ENCODE assay signal across 1 cellular context in the genomic region with DNA sequence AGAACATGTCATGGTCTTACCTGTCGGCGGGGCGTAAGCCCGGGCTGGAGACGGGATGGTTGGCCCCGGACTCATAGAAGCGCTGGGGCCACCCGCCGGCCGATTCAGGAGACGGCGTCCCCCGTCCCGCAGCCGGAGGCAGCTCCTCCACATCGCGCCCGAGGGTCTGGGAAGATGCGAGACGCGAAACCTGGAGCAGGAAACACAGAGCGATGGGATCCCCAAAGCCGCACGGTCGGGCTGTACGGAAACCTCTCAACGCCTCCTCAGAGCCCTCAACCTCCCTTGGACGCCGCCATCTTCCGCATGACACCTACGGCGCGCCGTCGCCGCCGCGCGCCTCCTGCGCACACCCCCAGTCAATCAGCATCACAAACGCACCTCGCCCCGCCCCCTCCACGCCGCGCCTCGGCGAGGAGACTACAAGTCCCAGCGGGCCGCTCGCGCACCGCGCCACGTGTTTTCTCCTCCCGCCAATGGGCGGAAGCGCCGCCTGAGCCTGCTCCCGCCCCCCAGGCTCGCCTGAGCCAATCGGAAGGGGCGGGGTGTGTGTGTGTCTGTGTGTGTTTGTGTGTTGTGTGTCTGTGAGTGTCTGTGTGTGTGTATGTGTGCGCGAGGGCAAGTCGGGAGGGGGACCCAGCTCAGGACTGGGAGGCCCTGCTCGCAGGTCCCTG.
A peak's percentile ranks its signal among the peaks of the same experiment; 100 is the strongest.
TF ChIP-seq lines count a peak whose summit lies in the region.

A gene (minus strand): TSS at position 308 of the 674 bp plus-strand sequence. CDS start 155 bp downstream, at position 153.
A gene (plus strand): TSS at position 548 of the 674 bp plus-strand sequence. CDS start 57 bp downstream, at position 605.

TF ChIP-seq in WTC11, 78 proteins besides CTCF, POLR2A, EP300 and RAD21 (continued from another document):
- TF ChIP-seq, protein P1, sequence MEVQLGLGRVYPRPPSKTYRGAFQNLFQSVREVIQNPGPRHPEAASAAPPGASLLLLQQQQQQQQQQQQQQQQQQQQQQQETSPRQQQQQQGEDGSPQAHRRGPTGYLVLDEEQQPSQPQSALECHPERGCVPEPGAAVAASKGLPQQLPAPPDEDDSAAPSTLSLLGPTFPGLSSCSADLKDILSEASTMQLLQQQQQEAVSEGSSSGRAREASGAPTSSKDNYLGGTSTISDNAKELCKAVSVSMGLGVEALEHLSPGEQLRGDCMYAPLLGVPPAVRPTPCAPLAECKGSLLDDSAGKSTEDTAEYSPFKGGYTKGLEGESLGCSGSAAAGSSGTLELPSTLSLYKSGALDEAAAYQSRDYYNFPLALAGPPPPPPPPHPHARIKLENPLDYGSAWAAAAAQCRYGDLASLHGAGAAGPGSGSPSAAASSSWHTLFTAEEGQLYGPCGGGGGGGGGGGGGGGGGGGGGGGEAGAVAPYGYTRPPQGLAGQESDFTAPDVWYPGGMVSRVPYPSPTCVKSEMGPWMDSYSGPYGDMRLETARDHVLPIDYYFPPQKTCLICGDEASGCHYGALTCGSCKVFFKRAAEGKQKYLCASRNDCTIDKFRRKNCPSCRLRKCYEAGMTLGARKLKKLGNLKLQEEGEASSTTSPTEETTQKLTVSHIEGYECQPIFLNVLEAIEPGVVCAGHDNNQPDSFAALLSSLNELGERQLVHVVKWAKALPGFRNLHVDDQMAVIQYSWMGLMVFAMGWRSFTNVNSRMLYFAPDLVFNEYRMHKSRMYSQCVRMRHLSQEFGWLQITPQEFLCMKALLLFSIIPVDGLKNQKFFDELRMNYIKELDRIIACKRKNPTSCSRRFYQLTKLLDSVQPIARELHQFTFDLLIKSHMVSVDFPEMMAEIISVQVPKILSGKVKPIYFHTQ (CRISPR knock-in tag; IDR thresholded peaks at IDR 0.05): no peak
- TF ChIP-seq, protein P2, sequence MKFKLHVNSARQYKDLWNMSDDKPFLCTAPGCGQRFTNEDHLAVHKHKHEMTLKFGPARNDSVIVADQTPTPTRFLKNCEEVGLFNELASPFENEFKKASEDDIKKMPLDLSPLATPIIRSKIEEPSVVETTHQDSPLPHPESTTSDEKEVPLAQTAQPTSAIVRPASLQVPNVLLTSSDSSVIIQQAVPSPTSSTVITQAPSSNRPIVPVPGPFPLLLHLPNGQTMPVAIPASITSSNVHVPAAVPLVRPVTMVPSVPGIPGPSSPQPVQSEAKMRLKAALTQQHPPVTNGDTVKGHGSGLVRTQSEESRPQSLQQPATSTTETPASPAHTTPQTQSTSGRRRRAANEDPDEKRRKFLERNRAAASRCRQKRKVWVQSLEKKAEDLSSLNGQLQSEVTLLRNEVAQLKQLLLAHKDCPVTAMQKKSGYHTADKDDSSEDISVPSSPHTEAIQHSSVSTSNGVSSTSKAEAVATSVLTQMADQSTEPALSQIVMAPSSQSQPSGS (CRISPR knock-in tag; IDR thresholded peaks at IDR 0.05; ENCODE audit: borderline replicate concordance, low read depth): no peak
- TF ChIP-seq ZBTB21 (CRISPR knock-in tag; IDR thresholded peaks at IDR 0.05; ENCODE audit: borderline replicate concordance) (no peak), SOX15 (CRISPR knock-in tag; IDR thresholded peaks at IDR 0.05) (no peak), GTF2I (CRISPR knock-in tag; conservative IDR thresholded peaks at IDR 0.05) (no peak), ETV6 (CRISPR knock-in tag; IDR thresholded peaks at IDR 0.05) (peak; percentile 58; the same call in 1 of the 2 replicates), KAT7 (CRISPR knock-in tag; IDR thresholded peaks at IDR 0.05; ENCODE audit: borderline replicate concordance) (no peak), GABPB1 (CRISPR knock-in tag; IDR thresholded peaks at IDR 0.05) (0 out of 2 replicates have a peak, but pooled peaks have one; percentile 47), CBFB (CRISPR knock-in tag; IDR thresholded peaks at IDR 0.05; ENCODE audit: low read depth) (peak; percentile 59; the same call in 1 of the 2 replicates), CREB1 (CRISPR knock-in tag; IDR thresholded peaks at IDR 0.05) (no peak), ZNF219 (CRISPR knock-in tag; IDR thresholded peaks at IDR 0.05; ENCODE audit: borderline replicate concordance) (no peak), NR3C1 (CRISPR knock-in tag; conservative IDR thresholded peaks at IDR 0.05; ENCODE audit: low read depth) (no peak), RORB (CRISPR knock-in tag; IDR thresholded peaks at IDR 0.05) (no peak), PRRX2 (CRISPR knock-in tag; IDR thresholded peaks at IDR 0.05) (no peak), ZNF317 (CRISPR knock-in tag; IDR thresholded peaks at IDR 0.05; ENCODE audit: borderline replicate concordance, low read depth) (no peak), FOXP1 (CRISPR knock-in tag; IDR thresholded peaks at IDR 0.05; ENCODE audit: borderline replicate concordance) (peak; percentile 79; the same call in 1 of the 2 replicates)
- TF ChIP-seq, protein P3, sequence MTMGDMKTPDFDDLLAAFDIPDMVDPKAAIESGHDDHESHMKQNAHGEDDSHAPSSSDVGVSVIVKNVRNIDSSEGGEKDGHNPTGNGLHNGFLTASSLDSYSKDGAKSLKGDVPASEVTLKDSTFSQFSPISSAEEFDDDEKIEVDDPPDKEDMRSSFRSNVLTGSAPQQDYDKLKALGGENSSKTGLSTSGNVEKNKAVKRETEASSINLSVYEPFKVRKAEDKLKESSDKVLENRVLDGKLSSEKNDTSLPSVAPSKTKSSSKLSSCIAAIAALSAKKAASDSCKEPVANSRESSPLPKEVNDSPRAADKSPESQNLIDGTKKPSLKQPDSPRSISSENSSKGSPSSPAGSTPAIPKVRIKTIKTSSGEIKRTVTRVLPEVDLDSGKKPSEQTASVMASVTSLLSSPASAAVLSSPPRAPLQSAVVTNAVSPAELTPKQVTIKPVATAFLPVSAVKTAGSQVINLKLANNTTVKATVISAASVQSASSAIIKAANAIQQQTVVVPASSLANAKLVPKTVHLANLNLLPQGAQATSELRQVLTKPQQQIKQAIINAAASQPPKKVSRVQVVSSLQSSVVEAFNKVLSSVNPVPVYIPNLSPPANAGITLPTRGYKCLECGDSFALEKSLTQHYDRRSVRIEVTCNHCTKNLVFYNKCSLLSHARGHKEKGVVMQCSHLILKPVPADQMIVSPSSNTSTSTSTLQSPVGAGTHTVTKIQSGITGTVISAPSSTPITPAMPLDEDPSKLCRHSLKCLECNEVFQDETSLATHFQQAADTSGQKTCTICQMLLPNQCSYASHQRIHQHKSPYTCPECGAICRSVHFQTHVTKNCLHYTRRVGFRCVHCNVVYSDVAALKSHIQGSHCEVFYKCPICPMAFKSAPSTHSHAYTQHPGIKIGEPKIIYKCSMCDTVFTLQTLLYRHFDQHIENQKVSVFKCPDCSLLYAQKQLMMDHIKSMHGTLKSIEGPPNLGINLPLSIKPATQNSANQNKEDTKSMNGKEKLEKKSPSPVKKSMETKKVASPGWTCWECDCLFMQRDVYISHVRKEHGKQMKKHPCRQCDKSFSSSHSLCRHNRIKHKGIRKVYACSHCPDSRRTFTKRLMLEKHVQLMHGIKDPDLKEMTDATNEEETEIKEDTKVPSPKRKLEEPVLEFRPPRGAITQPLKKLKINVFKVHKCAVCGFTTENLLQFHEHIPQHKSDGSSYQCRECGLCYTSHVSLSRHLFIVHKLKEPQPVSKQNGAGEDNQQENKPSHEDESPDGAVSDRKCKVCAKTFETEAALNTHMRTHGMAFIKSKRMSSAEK (CRISPR knock-in tag; IDR thresholded peaks at IDR 0.05; ENCODE audit: borderline replicate concordance): no peak
- TF ChIP-seq, protein P4, sequence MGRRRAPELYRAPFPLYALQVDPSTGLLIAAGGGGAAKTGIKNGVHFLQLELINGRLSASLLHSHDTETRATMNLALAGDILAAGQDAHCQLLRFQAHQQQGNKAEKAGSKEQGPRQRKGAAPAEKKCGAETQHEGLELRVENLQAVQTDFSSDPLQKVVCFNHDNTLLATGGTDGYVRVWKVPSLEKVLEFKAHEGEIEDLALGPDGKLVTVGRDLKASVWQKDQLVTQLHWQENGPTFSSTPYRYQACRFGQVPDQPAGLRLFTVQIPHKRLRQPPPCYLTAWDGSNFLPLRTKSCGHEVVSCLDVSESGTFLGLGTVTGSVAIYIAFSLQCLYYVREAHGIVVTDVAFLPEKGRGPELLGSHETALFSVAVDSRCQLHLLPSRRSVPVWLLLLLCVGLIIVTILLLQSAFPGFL (CRISPR knock-in tag; IDR thresholded peaks at IDR 0.05; ENCODE audit: borderline replicate concordance): no peak
- TF ChIP-seq, protein P5, sequence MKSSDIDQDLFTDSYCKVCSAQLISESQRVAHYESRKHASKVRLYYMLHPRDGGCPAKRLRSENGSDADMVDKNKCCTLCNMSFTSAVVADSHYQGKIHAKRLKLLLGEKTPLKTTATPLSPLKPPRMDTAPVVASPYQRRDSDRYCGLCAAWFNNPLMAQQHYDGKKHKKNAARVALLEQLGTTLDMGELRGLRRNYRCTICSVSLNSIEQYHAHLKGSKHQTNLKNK (CRISPR knock-in tag; IDR thresholded peaks at IDR 0.05): no peak
- TF ChIP-seq, protein P6, sequence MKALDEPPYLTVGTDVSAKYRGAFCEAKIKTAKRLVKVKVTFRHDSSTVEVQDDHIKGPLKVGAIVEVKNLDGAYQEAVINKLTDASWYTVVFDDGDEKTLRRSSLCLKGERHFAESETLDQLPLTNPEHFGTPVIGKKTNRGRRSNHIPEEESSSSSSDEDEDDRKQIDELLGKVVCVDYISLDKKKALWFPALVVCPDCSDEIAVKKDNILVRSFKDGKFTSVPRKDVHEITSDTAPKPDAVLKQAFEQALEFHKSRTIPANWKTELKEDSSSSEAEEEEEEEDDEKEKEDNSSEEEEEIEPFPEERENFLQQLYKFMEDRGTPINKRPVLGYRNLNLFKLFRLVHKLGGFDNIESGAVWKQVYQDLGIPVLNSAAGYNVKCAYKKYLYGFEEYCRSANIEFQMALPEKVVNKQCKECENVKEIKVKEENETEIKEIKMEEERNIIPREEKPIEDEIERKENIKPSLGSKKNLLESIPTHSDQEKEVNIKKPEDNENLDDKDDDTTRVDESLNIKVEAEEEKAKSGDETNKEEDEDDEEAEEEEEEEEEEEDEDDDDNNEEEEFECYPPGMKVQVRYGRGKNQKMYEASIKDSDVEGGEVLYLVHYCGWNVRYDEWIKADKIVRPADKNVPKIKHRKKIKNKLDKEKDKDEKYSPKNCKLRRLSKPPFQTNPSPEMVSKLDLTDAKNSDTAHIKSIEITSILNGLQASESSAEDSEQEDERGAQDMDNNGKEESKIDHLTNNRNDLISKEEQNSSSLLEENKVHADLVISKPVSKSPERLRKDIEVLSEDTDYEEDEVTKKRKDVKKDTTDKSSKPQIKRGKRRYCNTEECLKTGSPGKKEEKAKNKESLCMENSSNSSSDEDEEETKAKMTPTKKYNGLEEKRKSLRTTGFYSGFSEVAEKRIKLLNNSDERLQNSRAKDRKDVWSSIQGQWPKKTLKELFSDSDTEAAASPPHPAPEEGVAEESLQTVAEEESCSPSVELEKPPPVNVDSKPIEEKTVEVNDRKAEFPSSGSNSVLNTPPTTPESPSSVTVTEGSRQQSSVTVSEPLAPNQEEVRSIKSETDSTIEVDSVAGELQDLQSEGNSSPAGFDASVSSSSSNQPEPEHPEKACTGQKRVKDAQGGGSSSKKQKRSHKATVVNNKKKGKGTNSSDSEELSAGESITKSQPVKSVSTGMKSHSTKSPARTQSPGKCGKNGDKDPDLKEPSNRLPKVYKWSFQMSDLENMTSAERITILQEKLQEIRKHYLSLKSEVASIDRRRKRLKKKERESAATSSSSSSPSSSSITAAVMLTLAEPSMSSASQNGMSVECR (CRISPR knock-in tag; IDR thresholded peaks at IDR 0.05; ENCODE audit: borderline replicate concordance): no peak; the same call in 1 of the 2 replicates
- TF ChIP-seq, protein P7, sequence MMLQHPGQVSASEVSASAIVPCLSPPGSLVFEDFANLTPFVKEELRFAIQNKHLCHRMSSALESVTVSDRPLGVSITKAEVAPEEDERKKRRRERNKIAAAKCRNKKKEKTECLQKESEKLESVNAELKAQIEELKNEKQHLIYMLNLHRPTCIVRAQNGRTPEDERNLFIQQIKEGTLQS (CRISPR knock-in tag; conservative IDR thresholded peaks at IDR 0.05): no peak
- TF ChIP-seq, protein P8, sequence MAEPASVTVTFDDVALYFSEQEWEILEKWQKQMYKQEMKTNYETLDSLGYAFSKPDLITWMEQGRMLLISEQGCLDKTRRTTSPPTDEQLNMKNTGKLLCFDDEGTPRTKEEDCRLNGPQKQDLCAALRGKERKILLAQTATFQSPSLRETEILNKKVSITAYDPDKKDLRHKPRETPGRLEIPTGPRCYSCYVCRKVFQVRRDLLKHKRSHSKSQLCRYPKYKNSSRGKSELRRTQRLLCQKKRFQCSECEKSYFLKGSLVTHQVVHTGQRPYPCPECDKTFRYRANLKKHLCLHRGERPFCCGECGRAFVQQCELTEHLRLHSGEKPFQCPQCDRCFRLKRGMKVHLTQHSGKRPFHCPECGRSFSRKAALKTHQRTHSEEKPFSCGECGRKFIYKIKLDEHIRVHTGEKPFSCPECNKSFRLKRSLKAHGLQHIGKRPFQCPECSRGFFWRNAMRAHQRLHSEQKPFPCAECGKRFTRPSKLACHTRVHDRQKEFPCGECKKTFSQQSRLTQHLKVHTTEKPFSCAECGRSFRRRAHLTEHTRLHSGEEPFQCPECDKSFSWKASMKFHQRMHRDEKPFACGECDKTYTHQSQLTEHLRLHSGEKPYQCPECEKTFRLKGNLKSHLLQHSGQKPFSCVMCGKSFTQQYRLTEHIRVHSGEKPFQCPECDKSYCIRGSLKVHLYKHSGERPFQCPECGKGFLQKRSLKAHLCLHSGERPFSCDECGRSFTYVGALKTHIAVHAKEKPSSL (CRISPR knock-in tag; conservative IDR thresholded peaks at IDR 0.05): no peak
- TF ChIP-seq, protein P9, sequence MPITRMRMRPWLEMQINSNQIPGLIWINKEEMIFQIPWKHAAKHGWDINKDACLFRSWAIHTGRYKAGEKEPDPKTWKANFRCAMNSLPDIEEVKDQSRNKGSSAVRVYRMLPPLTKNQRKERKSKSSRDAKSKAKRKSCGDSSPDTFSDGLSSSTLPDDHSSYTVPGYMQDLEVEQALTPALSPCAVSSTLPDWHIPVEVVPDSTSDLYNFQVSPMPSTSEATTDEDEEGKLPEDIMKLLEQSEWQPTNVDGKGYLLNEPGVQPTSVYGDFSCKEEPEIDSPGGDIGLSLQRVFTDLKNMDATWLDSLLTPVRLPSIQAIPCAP (CRISPR knock-in tag; IDR thresholded peaks at IDR 0.05): 0 out of 2 replicates have a peak, but pooled peaks have one; percentile 23
- TF ChIP-seq, protein P10, sequence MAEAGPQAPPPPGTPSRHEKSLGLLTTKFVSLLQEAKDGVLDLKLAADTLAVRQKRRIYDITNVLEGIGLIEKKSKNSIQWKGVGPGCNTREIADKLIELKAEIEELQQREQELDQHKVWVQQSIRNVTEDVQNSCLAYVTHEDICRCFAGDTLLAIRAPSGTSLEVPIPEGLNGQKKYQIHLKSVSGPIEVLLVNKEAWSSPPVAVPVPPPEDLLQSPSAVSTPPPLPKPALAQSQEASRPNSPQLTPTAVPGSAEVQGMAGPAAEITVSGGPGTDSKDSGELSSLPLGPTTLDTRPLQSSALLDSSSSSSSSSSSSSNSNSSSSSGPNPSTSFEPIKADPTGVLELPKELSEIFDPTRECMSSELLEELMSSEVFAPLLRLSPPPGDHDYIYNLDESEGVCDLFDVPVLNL (CRISPR knock-in tag; IDR thresholded peaks at IDR 0.05; ENCODE audit: borderline replicate concordance, low read depth): no peak
- TF ChIP-seq, protein P11, sequence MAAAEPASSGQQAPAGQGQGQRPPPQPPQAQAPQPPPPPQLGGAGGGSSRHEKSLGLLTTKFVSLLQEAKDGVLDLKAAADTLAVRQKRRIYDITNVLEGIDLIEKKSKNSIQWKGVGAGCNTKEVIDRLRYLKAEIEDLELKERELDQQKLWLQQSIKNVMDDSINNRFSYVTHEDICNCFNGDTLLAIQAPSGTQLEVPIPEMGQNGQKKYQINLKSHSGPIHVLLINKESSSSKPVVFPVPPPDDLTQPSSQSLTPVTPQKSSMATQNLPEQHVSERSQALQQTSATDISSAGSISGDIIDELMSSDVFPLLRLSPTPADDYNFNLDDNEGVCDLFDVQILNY (CRISPR knock-in tag; IDR thresholded peaks at IDR 0.05): peak; percentile 64
